Comparison of ENCODE assay signal across 10 cellular contexts in genomic region chr6:42704251-42704936, GRCh38. TPM values are rescaled to one million over a fixed set of nuclear protein-coding genes. Genes with fewer than 3 reads are reported as not detected.
DNase-seq lines count a peak whose midpoint lies in the region; ATAC-seq and TF ChIP-seq lines count a peak whose summit lies in the region.
"Had no signal": no experiment of that assay in that cellular context is flagged by ENCODE, and none has a peak within 500 bp of the region (broad histone marks: within the 10 kb centered on the region; RNA-seq: fewer than 3 reads in every experiment).

No MANE protein-coding gene starts in this region.

- H3K4me2 ChIP-seq in parathyroid adenoma (ENCODE audit: low read length), result peak overlapping the region; percentile 41

- ATAC-seq in HG03378 (IDR thresholded peaks at IDR 0.05; ENCODE audit: unreplicated experiment), result no peak
- no peak for ATAC-seq in HG03095 (IDR thresholded peaks at IDR 0.05; ENCODE audit: unreplicated experiment)

- no peak overlapping the region for H3K4me3 Mint-ChIP-seq in glutamatergic neuron (ENCODE audit: unreplicated experiment)
- H3K4me3 Mint-ChIP-seq: activated CD4-positive, alpha-beta T cell treated with anti-CD3 and anti-CD28 coated beads, Interleukin-2, amount 10 ng/mL, durations not matched to agents 7 days and 5 days; naive B cell had no signal

- peaks cover 9% of the 10 kb centered on the region for H3K27me3 Mint-ChIP-seq in glutamatergic neuron (ENCODE audit: unreplicated experiment)
- H3K27me3 Mint-ChIP-seq: activated CD4-positive, alpha-beta T cell treated with anti-CD3 and anti-CD28 coated beads, Interleukin-2, amount 10 ng/mL, durations not matched to agents 7 days and 5 days had no signal

- peak in 1 of 2 donors; percentile 23 for TF ChIP-seq POLR2A in adrenal gland (IDR thresholded peaks at IDR 0.05)

- H3K4me3 ChIP-seq in HEK293 (ENCODE audit: low read depth, low read length) (no peak overlapping the region), adrenal gland (peak overlapping the region in 2 of 4 donors; percentile 25 to 44), left ventricle myocardium inferior (peak overlapping the region; percentile 58), parathyroid adenoma (ENCODE audit: low read depth, low read length) (peak overlapping the region; percentile 52)

- H3K27ac ChIP-seq in HEK293 (ENCODE audit: extremely low read depth, low read depth, low read length), result no peak overlapping the region
- no peak overlapping the region for H3K27ac ChIP-seq in adrenal gland
- no peak overlapping the region for H3K27ac ChIP-seq in left ventricle myocardium inferior (replicated peaks)
- no peak overlapping the region for H3K27ac ChIP-seq in parathyroid adenoma

- TF ChIP-seq CTCF in HEK293 (tag by site-specific recombination; IDR thresholded peaks at IDR 0.05) (no peak), adrenal gland (IDR thresholded peaks at IDR 0.05) (no peak), left ventricle myocardium inferior (IDR thresholded peaks at IDR 0.05; ENCODE audit: borderline replicate concordance) (no peak), parathyroid adenoma (IDR thresholded peaks at IDR 0.05) (no peak), glutamatergic neuron (IDR thresholded peaks at IDR 0.05; ENCODE audit: partially characterized antibody, unreplicated experiment) (no peak)

- POLR2A ChIA-PET in HEK293 (lab: Yijun Ruan, JAX), result no interaction called here

- no peaks in the 10 kb centered on the region for H3K4me1 Mint-ChIP-seq in glutamatergic neuron (ENCODE audit: low read depth, unreplicated experiment)
- H3K4me1 Mint-ChIP-seq: activated CD4-positive, alpha-beta T cell treated with anti-CD3 and anti-CD28 coated beads, Interleukin-2, amount 10 ng/mL, durations not matched to agents 7 days and 5 days had no signal

- CTCF ChIA-PET in HEK293 (lab: Yijun Ruan, JAX), result interaction anchor here (0.6 to 0.9 kb wide), 4 partner anchors 158 to 230 kb away, joined by 3 read pairs; no protein-coding TSS in a partner anchor

- H3K4me1 ChIP-seq in HEK293 (ENCODE audit: control insufficient read depth, insufficient read depth, low read length) (no peaks in the 10 kb centered on the region), adrenal gland (replicated peaks in 1 of 2) (no peaks in the 10 kb centered on the region), left ventricle myocardium inferior (peaks cover 6% of the 10 kb centered on the region), parathyroid adenoma (no peaks in the 10 kb centered on the region)

- H3K36me3 ChIP-seq in HEK293 (ENCODE audit: control insufficient read depth in 2 of 2, insufficient read depth in 1 of 2, low read length in 2 of 2), result no peaks in the 10 kb centered on the region
- H3K36me3 ChIP-seq in adrenal gland (replicated peaks in 1 of 2), result no peaks in the 10 kb centered on the region
- H3K36me3 ChIP-seq in left ventricle myocardium inferior, result no peaks in the 10 kb centered on the region
- no peaks in the 10 kb centered on the region for H3K36me3 ChIP-seq in parathyroid adenoma (ENCODE audit: control insufficient read depth, insufficient read depth, low read length)

- WGBS in adrenal gland, 4 donors, result 32 to 63% (median 54%) methylated on average over 18 to 24 of the region's 24 CpGs

- peak overlapping the region; percentile 82 for H2AFZ ChIP-seq in parathyroid adenoma

- no peaks in the 10 kb centered on the region for H3K79me2 ChIP-seq in parathyroid adenoma

- DNase-seq in adrenal gland, result peak in 5 of 7 donors; percentile 7 to 65 (median 54)
- no peak for DNase-seq in left ventricle myocardium inferior
- DNase-seq in glutamatergic neuron, result no peak
- no peak for DNase-seq in activated CD8-positive, alpha-beta memory T cell treated with anti-CD3 and anti-CD28 coated beads, Interleukin-2, amount 50 U/mL, for 4 hours
- DNase-seq: activated CD4-positive, alpha-beta T cell treated with anti-CD3 and anti-CD28 coated beads, Interleukin-2, amount 10 ng/mL, durations not matched to agents 7 days and 5 days; naive B cell had no signal

- H3K9me3 ChIP-seq in HEK293 (ENCODE audit: control insufficient read depth, insufficient read depth, low read depth, low read length) (no peaks in the 10 kb centered on the region), adrenal gland (replicated peaks in 1 of 3) (no peaks in the 10 kb centered on the region), left ventricle myocardium inferior (replicated peaks) (no peaks in the 10 kb centered on the region), parathyroid adenoma (ENCODE audit: control insufficient read depth, low read length) (no peaks in the 10 kb centered on the region)

- no peak overlapping the region for H3K27ac Mint-ChIP-seq in glutamatergic neuron (ENCODE audit: unreplicated experiment)
- H3K27ac Mint-ChIP-seq: activated CD4-positive, alpha-beta T cell treated with anti-CD3 and anti-CD28 coated beads, Interleukin-2, amount 10 ng/mL, durations not matched to agents 7 days and 5 days; naive B cell had no signal

- no peaks in the 10 kb centered on the region for H3K36me3 Mint-ChIP-seq in glutamatergic neuron (ENCODE audit: unreplicated experiment)
- H3K36me3 Mint-ChIP-seq: naive B cell had no signal

- H3K9me3 Mint-ChIP-seq in glutamatergic neuron (ENCODE audit: unreplicated experiment), result peaks cover 10% of the 10 kb centered on the region
- H3K9me3 Mint-ChIP-seq: activated CD4-positive, alpha-beta T cell treated with anti-CD3 and anti-CD28 coated beads, Interleukin-2, amount 10 ng/mL, durations not matched to agents 7 days and 5 days; naive B cell had no signal

- H3K9ac ChIP-seq in parathyroid adenoma, result no peak overlapping the region

- intact Hi-C loops in adrenal gland (cut with DNase I) (no loop called here), left ventricle myocardium inferior (cut with micrococcal nuclease) (no loop called here)

- H3K27me3 ChIP-seq in adrenal gland (no peaks in the 10 kb centered on the region), left ventricle myocardium inferior (ENCODE audit: low read depth) (no peaks in the 10 kb centered on the region), parathyroid adenoma (ENCODE audit: control insufficient read depth, insufficient read depth, low read length) (no peaks in the 10 kb centered on the region)

TF ChIP-seq in HEK293, 187 proteins besides CTCF, POLR2A, EP300 and RAD21:
- TF ChIP-seq ZNF423 (tag by site-specific recombination; IDR thresholded peaks at IDR 0.05), result no peak
- TF ChIP-seq, protein P1, sequence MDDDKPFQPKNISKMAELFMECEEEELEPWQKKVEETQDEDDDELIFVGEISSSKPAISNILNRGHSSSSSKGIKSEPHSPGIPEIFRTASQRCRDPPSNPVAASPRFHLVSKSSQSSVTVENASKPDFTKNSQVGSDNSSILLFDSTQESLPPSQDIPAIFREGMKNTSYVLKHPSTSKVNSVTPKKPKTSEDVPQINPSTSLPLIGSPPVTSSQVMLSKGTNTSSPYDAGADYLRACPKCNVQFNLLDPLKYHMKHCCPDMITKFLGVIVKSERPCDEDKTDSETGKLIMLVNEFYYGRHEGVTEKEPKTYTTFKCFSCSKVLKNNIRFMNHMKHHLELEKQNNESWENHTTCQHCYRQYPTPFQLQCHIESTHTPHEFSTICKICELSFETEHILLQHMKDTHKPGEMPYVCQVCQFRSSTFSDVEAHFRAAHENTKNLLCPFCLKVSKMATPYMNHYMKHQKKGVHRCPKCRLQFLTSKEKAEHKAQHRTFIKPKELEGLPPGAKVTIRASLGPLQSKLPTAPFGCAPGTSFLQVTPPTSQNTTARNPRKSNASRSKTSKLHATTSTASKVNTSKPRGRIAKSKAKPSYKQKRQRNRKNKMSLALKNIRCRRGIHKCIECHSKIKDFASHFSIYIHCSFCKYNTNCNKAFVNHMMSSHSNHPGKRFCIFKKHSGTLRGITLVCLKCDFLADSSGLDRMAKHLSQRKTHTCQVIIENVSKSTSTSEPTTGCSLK (tag by site-specific recombination; IDR thresholded peaks at IDR 0.05), result no peak
- TF ChIP-seq ZIC2 (tag by site-specific recombination; IDR thresholded peaks at IDR 0.05), result peak; percentile 56; the same call in 1 of the 2 replicates
- TF ChIP-seq ZNF18 (tag by site-specific recombination; IDR thresholded peaks at IDR 0.05), result no peak
TF ChIP-seq in HEK293: peak in this region for 1.

RNA-seq across cellular contexts. Expression of gene PRPH2, which starts 18.0 kb away (rescaled TPM):
- total RNA-seq in adrenal gland (1 to 10 TPM in 4 of 8 donors, under 1 TPM in 3, not detected in 1; 0.48 to 2.5 (median 1.3) TPM), left ventricle myocardium inferior (0.63 TPM), glutamatergic neuron (ENCODE audit: unreplicated experiment) (not detected)
- under 1 TPM; 0.47 to 0.97 (median 0.84) TPM for polyA plus RNA-seq in adrenal gland
- total RNA-seq: activated CD4-positive, alpha-beta T cell treated with anti-CD3 and anti-CD28 coated beads, Interleukin-2, amount 10 ng/mL, durations not matched to agents 7 days and 5 days had no signal

RNA-seq across cellular contexts. Expression of gene TBCC, which starts 41.5 kb away (rescaled TPM):
- 10 to 100 TPM; 19.5 to 44.8 (median 28.0) TPM for total RNA-seq in adrenal gland
- 10 to 100 TPM; 15.7 to 33.1 (median 29.9) TPM for polyA plus RNA-seq in adrenal gland
- 12.8 TPM for total RNA-seq in left ventricle myocardium inferior
- total RNA-seq in glutamatergic neuron (ENCODE audit: unreplicated experiment), result 35.2 TPM

Comparison
In these comparisons a context has a peak if more than half of its experiments do, and no peak if none do; other contexts are left out.
1. DNase-seq: peak in adrenal gland (5 of 7); none in left ventricle myocardium inferior (single experiment), glutamatergic neuron (single experiment) and activated CD8-positive, alpha-beta memory T cell treated with anti-CD3 and anti-CD28 coated beads, Interleukin-2, amount 50 U/mL, for 4 hours (single experiment).